ENCODE assay signal across 11 cellular contexts in the genomic region with DNA sequence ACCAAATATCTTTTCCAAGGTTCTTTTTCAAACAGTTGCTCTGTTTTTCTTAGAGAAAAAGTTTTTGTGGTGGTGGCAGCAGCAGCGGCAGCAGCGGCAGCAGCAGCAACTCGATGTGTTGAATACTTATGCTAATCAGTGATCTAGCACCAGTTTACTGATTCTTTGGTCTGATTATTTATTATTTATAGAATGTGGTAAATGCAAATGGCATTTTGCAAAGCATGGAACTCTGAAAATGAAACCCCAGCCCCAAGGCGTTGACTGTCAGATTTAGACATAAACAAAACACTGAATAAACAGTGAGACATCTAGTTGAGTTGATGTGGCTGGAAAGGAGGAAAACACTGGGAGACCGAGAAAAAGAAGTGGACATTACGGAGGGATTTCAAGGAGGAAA.
DNase-seq lines count a peak whose midpoint lies in the region; ATAC-seq, FAIRE-seq and TF ChIP-seq lines count a peak whose summit lies in the region.
"Had no signal": no experiment of that assay in that cellular context is flagged by ENCODE, and none has a peak within 500 bp of the region (broad histone marks: within the 10 kb centered on the region; RNA-seq: fewer than 3 reads in every experiment).

No MANE protein-coding gene starts in this region.

- WGBS in mesenchymal stem cell, result 22% methylated on average over 5 of the region's 6 CpGs

- no peak overlapping the region for H2BK15ac ChIP-seq in mesenchymal stem cell (ENCODE audit: low read depth, poor library complexity, severe bottlenecking)

- no peak overlapping the region for H2BK5ac ChIP-seq in mesenchymal stem cell (ENCODE audit: low read depth, low read length, poor library complexity, severe bottlenecking)

- no peaks in the 10 kb centered on the region for H3K79me1 ChIP-seq in mesenchymal stem cell (replicated peaks; ENCODE audit: low read length, poor library complexity, severe bottlenecking)

- no peak overlapping the region for H3K23ac ChIP-seq in mesenchymal stem cell (ENCODE audit: low read length in 2 of 2)

- peak overlapping the region; percentile 18 for H3K9ac ChIP-seq in mesenchymal stem cell (ENCODE audit: low read length)

- H4K8ac ChIP-seq in mesenchymal stem cell (ENCODE audit: low read length), result no peak overlapping the region

- no peak for TF ChIP-seq POLR2A in GM18505 (IDR thresholded peaks at IDR 0.05; ENCODE audit: borderline replicate concordance, extremely low read depth, insufficient read depth, insufficient read length)

- no peak overlapping the region for H2AK5ac ChIP-seq in mesenchymal stem cell (ENCODE audit: low read length, severe bottlenecking)

- DNase-seq in mesenchymal stem cell (peak; percentile 66), frontal cortex (ENCODE audit: low spot score in 2 of 2) (no peak), NCI-H69 (lab: John Stamatoyannopoulos, UW) (no peak), dermis blood vessel endothelial cell (no peak)
- no peak for DNase-seq in activated CD4-positive, alpha-beta T cell treated with anti-CD3 and anti-CD28 coated beads, Interleukin-2, amount 50 U/mL, for 48 hours
- DNase-seq: activated CD8-positive, alpha-beta memory T cell treated with anti-CD3 and anti-CD28 coated beads, Interleukin-2, amount 50 U/mL, for 4 hours; CD4-positive, alpha-beta memory T cell had no signal

- H3K4me3 ChIP-seq in mesenchymal stem cell (ENCODE audit: insufficient read depth in 1 of 2, low read depth in 1 of 2, low read length in 2 of 2), result no peak overlapping the region

- H3K27ac ChIP-seq in mesenchymal stem cell (ENCODE audit: low read length, poor library complexity, severe bottlenecking), result no peak overlapping the region
- H3K27ac ChIP-seq: neutrophil had no signal

- H2BK120ac ChIP-seq in mesenchymal stem cell (ENCODE audit: low read depth, low read length), result no peak overlapping the region

- H3K14ac ChIP-seq in mesenchymal stem cell (ENCODE audit: low read length in 2 of 2), result no peak overlapping the region

- no peak overlapping the region for H3K4me2 ChIP-seq in mesenchymal stem cell (ENCODE audit: low read length, poor library complexity, severe bottlenecking)

- H4K91ac ChIP-seq in mesenchymal stem cell (ENCODE audit: low read length), result no peak overlapping the region

- no peak for FAIRE-seq in frontal cortex (lab: Jason Lieb, UNC)

- H3K18ac ChIP-seq in mesenchymal stem cell (ENCODE audit: low read depth in 1 of 2, low read length in 2 of 2), result no peak overlapping the region

- no peak overlapping the region for H2AFZ ChIP-seq in mesenchymal stem cell (ENCODE audit: low read depth, low read length)

- H3K9me3 ChIP-seq in mesenchymal stem cell (ENCODE audit: control insufficient read depth, low read length), result no peaks in the 10 kb centered on the region
- H3K9me3 ChIP-seq: neutrophil had no signal

- peak; percentile 73 for ATAC-seq in GM18505 (IDR thresholded peaks at IDR 0.05; ENCODE audit: unreplicated experiment)
- peak; percentile 69 for ATAC-seq in GM21737 (IDR thresholded peaks at IDR 0.05; ENCODE audit: unreplicated experiment)
- peak; percentile 89 for ATAC-seq in HG03439 (IDR thresholded peaks at IDR 0.05; ENCODE audit: unreplicated experiment)

- H3K27me3 ChIP-seq in mesenchymal stem cell (ENCODE audit: control insufficient read depth in 1 of 2, insufficient read depth in 1 of 2, low read length in 2 of 2), result no peaks in the 10 kb centered on the region
- H3K27me3 ChIP-seq: neutrophil had no signal

- H2BK12ac ChIP-seq in mesenchymal stem cell (ENCODE audit: low read length in 2 of 2), result no peak overlapping the region

- H3K36me3 ChIP-seq in mesenchymal stem cell (ENCODE audit: control insufficient read depth in 1 of 2, insufficient read depth in 2 of 2, low read depth in 1 of 2, low read length in 2 of 2), result no peaks in the 10 kb centered on the region
- H3K36me3 ChIP-seq: neutrophil had no signal

- no peak overlapping the region for H3K4ac ChIP-seq in mesenchymal stem cell (ENCODE audit: low read depth in 1 of 2, low read length in 2 of 2)

- H3K4me1 ChIP-seq in mesenchymal stem cell (ENCODE audit: control insufficient read depth, insufficient read depth, low read depth, low read length), result no peaks in the 10 kb centered on the region
